In the genomic region with DNA sequence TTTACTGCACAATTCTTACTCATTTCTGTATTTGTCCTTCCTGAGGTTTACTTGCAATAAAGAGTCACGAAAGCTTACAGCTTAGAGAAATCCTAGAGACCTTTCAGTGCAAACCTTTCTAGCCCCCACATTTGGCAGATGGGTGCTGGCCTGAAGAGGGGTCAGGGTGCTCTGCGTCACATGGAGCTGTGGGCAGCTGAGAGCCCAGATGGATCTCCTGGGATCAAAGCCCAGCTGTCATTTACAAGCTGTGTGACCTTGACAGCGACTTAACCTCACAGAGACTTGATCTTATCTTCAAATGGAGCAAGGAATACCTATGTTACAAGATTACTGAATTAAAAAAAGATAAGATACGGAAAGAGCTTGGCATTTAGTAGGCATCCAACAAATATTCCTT, we compare ENCODE assay signal across 23 cellular contexts.
"Had no signal": no experiment of that assay in that cellular context is flagged by ENCODE, and none has a peak within 500 bp of the region (broad histone marks: within the 10 kb centered on the region; RNA-seq: fewer than 3 reads in every experiment).

No MANE protein-coding gene starts in this region.

- H3K4me3 ChIP-seq: esophagus muscularis mucosa, gastrocnemius medialis, left lung, lung, pancreas, prostate gland, testis, tibial nerve, upper lobe of right lung, vagina had no signal

- H3K9me3 ChIP-seq: esophagus muscularis mucosa, gastrocnemius medialis, left lung, pancreas, prostate gland, testis, tibial nerve, upper lobe of right lung, vagina had no signal

- H3K27ac ChIP-seq: epithelial cell of prostate, esophagus muscularis mucosa, gastrocnemius medialis, left lung, pancreas, prostate gland, testis, tibial nerve, upper lobe of right lung, vagina had no signal

- H3K36me3 ChIP-seq: esophagus muscularis mucosa, gastrocnemius medialis, left lung, pancreas, prostate gland, tibial nerve, upper lobe of right lung, vagina had no signal

- ATAC-seq: effector memory CD8-positive, alpha-beta T cell; gastrocnemius medialis; left lung; pancreas; sciatic nerve; stimulated activated naive B cell treated with anti-CD40 and anti-IgM and Interleukin-4, amounts not matched to agents 10 μg/mL and 1 μg/mL and 100 μg/mL, for 72 hours; stimulated activated naive CD8-positive, alpha-beta T cell treated with anti-CD3 and anti-CD28 coated beads, Interleukin-15, amount 100 ng/mL, for 72 hours; upper lobe of right lung had no signal

- H3K4me3 Mint-ChIP-seq: dendritic cell treated with granulocyte-macrophage colony-stimulating factor and Interleukin-4, amounts not matched to agents 40 ng/mL and 50 ng/mL, for 4 days; effector memory CD8-positive, alpha-beta T cell; immature natural killer cell; nephron; stimulated activated naive B cell treated with anti-CD40 and anti-IgM and Interleukin-4, amounts not matched to agents 10 μg/mL and 1 μg/mL and 100 μg/mL, for 72 hours; stimulated activated naive CD8-positive, alpha-beta T cell treated with anti-CD3 and anti-CD28 coated beads, Interleukin-15, amount 100 ng/mL, for 72 hours had no signal

- H3K4me1 ChIP-seq: esophagus muscularis mucosa, gastrocnemius medialis, left lung, pancreas, prostate gland, testis, tibial nerve, upper lobe of right lung, vagina had no signal

- H3K36me3 Mint-ChIP-seq: stimulated activated naive B cell treated with anti-CD40 and anti-IgM and Interleukin-4, amounts not matched to agents 10 μg/mL and 1 μg/mL and 100 μg/mL, for 72 hours had no signal

- DNase-seq: effector memory CD8-positive, alpha-beta T cell; gastrocnemius medialis; immature natural killer cell; left lung; mesenchymal stem cell; midbrain; occipital lobe; pancreas; stimulated activated CD4-positive, alpha-beta T cell treated with anti-CD3 and anti-CD28 coated beads, Interleukin-2, amount 100 ng/mL, for 24 hours; stimulated activated CD4-positive, alpha-beta T cell treated with anti-CD3 and anti-CD28 coated beads, Interleukin-4, amount 100 ng/mL, for 4 hours; stimulated activated naive B cell treated with anti-CD40 and anti-IgM and Interleukin-4, amounts not matched to agents 10 μg/mL and 1 μg/mL and 100 μg/mL, for 72 hours; stimulated activated naive CD8-positive, alpha-beta T cell treated with anti-CD3 and anti-CD28 coated beads, Interleukin-15, amount 100 ng/mL, for 72 hours; testis; upper lobe of right lung had no signal

- H3K4me1 Mint-ChIP-seq: immature natural killer cell; nephron; stimulated activated naive B cell treated with anti-CD40 and anti-IgM and Interleukin-4, amounts not matched to agents 10 μg/mL and 1 μg/mL and 100 μg/mL, for 72 hours; stimulated activated naive CD8-positive, alpha-beta T cell treated with anti-CD3 and anti-CD28 coated beads, Interleukin-15, amount 100 ng/mL, for 72 hours had no signal

- H3K27ac Mint-ChIP-seq: dendritic cell treated with granulocyte-macrophage colony-stimulating factor and Interleukin-4, amounts not matched to agents 40 ng/mL and 50 ng/mL, for 4 days; effector memory CD8-positive, alpha-beta T cell; immature natural killer cell; nephron; stimulated activated naive B cell treated with anti-CD40 and anti-IgM and Interleukin-4, amounts not matched to agents 10 μg/mL and 1 μg/mL and 100 μg/mL, for 72 hours; stimulated activated naive CD8-positive, alpha-beta T cell treated with anti-CD3 and anti-CD28 coated beads, Interleukin-15, amount 100 ng/mL, for 72 hours had no signal

- H3K27me3 ChIP-seq: esophagus muscularis mucosa, gastrocnemius medialis, left lung, pancreas, testis, tibial nerve, upper lobe of right lung, vagina had no signal

- H3K9me3 Mint-ChIP-seq: dendritic cell treated with granulocyte-macrophage colony-stimulating factor and Interleukin-4, amounts not matched to agents 40 ng/mL and 50 ng/mL, for 4 days; effector memory CD8-positive, alpha-beta T cell; immature natural killer cell; nephron; stimulated activated naive B cell treated with anti-CD40 and anti-IgM and Interleukin-4, amounts not matched to agents 10 μg/mL and 1 μg/mL and 100 μg/mL, for 72 hours; stimulated activated naive CD8-positive, alpha-beta T cell treated with anti-CD3 and anti-CD28 coated beads, Interleukin-15, amount 100 ng/mL, for 72 hours had no signal
